2 cellular contexts compared by ENCODE assay signal in the genomic region with DNA sequence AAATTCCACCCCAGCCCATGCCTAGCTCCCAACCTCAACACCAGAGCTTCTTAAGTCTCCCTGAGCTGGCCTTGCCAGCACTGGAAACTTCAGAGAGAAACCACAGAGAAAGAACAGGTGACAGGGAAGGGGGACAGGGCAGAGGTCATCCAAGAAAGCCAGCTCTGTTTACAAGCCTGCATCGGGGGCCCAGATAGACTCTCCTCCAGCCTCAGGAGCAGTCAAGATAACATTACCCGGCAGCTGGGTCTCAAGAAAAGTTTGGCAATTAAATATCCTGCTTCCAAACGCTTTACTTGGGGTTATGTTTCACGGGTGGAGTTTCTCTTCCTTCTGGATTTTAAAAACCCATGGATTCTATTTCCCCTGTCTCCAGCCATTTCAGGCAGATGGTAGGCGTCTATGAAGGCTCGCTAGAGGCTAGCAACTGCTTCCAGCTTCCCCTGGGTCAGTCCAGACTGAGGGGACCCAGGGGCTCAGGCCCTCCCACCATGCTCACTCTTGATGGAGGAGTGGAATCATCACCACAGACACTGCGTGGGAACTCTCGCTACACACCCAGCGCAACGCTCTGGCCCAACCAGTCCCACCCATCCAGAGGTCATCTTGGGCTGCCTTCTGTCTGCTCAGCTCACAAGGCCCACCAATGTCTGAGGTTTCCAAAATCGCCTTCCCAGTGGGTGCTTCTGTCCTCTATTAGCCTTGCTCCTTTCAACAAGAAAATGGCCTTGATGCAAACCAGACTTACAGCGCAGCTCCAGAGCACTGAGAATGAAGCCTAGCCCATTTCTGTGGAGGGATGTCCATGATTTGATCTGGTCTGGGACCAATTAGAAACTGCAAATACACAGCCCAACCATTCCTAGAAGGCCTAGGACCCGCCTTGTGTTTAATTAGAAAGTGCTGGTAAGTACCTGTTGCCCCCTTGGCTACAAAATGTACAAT.
TF ChIP-seq lines count a peak whose summit lies in the region.

No MANE protein-coding gene starts in this region.

TF ChIP-seq in SK-N-SH treated with all-trans-retinoic acid at 6 μM for 48 hours, 23 proteins besides CTCF, POLR2A, EP300 and RAD21 (continued from another document):
- TF ChIP-seq, protein P1, sequence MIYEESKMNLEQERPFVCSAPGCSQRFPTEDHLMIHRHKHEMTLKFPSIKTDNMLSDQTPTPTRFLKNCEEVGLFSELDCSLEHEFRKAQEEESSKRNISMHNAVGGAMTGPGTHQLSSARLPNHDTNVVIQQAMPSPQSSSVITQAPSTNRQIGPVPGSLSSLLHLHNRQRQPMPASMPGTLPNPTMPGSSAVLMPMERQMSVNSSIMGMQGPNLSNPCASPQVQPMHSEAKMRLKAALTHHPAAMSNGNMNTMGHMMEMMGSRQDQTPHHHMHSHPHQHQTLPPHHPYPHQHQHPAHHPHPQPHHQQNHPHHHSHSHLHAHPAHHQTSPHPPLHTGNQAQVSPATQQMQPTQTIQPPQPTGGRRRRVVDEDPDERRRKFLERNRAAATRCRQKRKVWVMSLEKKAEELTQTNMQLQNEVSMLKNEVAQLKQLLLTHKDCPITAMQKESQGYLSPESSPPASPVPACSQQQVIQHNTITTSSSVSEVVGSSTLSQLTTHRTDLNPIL (CRISPR knock-in tag; IDR thresholded peaks at IDR 0.05; ENCODE audit: low read depth) = no peak
- TF ChIP-seq, protein P2, sequence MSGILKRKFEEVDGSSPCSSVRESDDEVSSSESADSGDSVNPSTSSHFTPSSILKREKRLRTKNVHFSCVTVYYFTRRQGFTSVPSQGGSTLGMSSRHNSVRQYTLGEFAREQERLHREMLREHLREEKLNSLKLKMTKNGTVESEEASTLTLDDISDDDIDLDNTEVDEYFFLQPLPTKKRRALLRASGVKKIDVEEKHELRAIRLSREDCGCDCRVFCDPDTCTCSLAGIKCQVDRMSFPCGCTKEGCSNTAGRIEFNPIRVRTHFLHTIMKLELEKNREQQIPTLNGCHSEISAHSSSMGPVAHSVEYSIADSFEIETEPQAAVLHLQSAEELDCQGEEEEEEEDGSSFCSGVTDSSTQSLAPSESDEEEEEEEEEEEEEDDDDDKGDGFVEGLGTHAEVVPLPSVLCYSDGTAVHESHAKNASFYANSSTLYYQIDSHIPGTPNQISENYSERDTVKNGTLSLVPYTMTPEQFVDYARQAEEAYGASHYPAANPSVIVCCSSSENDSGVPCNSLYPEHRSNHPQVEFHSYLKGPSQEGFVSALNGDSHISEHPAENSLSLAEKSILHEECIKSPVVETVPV (CRISPR knock-in tag; IDR thresholded peaks at IDR 0.05) = no peak
- TF ChIP-seq ARNTL (CRISPR knock-in tag; IDR thresholded peaks at IDR 0.05; ENCODE audit: borderline replicate concordance, low read depth) = no peak
- TF ChIP-seq OSR1 (CRISPR knock-in tag; IDR thresholded peaks at IDR 0.05) = no peak
- TF ChIP-seq, protein P3, sequence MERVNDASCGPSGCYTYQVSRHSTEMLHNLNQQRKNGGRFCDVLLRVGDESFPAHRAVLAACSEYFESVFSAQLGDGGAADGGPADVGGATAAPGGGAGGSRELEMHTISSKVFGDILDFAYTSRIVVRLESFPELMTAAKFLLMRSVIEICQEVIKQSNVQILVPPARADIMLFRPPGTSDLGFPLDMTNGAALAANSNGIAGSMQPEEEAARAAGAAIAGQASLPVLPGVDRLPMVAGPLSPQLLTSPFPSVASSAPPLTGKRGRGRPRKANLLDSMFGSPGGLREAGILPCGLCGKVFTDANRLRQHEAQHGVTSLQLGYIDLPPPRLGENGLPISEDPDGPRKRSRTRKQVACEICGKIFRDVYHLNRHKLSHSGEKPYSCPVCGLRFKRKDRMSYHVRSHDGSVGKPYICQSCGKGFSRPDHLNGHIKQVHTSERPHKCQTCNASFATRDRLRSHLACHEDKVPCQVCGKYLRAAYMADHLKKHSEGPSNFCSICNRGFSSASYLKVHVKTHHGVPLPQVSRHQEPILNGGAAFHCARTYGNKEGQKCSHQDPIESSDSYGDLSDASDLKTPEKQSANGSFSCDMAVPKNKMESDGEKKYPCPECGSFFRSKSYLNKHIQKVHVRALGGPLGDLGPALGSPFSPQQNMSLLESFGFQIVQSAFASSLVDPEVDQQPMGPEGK (CRISPR knock-in tag; IDR thresholded peaks at IDR 0.05; ENCODE audit: borderline replicate concordance) = no peak
- no peak for TF ChIP-seq ISL1 (CRISPR knock-in tag; IDR thresholded peaks at IDR 0.05)
- TF ChIP-seq ZNF565 (CRISPR knock-in tag; conservative IDR thresholded peaks at IDR 0.05; ENCODE audit: low read depth) = no peak
- no peak for TF ChIP-seq BACH2 (CRISPR knock-in tag; IDR thresholded peaks at IDR 0.05; ENCODE audit: borderline replicate concordance)

TF ChIP-seq in SK-N-SH, 30 proteins besides CTCF, POLR2A, EP300 and RAD21 (continued from another document):
- TF ChIP-seq, protein P4, sequence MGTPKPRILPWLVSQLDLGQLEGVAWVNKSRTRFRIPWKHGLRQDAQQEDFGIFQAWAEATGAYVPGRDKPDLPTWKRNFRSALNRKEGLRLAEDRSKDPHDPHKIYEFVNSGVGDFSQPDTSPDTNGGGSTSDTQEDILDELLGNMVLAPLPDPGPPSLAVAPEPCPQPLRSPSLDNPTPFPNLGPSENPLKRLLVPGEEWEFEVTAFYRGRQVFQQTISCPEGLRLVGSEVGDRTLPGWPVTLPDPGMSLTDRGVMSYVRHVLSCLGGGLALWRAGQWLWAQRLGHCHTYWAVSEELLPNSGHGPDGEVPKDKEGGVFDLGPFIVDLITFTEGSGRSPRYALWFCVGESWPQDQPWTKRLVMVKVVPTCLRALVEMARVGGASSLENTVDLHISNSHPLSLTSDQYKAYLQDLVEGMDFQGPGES (IDR thresholded peaks at IDR 0.05; ENCODE audit: low read depth, low read length) = no peak
- TF ChIP-seq FOSL2 (IDR thresholded peaks at IDR 0.05; ENCODE audit: borderline replicate concordance, low read depth) (no peak), SIN3A (IDR thresholded peaks at IDR 0.05; ENCODE audit: borderline replicate concordance, low read depth, low read length) (no peak), JUND (IDR thresholded peaks at IDR 0.05) (no peak), TCF12 (IDR thresholded peaks at IDR 0.05) (no peak), EZH2phosphoT487 (IDR thresholded peaks at IDR 0.05; ENCODE audit: borderline replicate concordance, low read depth) (no peak)
- TF ChIP-seq, protein P5, sequence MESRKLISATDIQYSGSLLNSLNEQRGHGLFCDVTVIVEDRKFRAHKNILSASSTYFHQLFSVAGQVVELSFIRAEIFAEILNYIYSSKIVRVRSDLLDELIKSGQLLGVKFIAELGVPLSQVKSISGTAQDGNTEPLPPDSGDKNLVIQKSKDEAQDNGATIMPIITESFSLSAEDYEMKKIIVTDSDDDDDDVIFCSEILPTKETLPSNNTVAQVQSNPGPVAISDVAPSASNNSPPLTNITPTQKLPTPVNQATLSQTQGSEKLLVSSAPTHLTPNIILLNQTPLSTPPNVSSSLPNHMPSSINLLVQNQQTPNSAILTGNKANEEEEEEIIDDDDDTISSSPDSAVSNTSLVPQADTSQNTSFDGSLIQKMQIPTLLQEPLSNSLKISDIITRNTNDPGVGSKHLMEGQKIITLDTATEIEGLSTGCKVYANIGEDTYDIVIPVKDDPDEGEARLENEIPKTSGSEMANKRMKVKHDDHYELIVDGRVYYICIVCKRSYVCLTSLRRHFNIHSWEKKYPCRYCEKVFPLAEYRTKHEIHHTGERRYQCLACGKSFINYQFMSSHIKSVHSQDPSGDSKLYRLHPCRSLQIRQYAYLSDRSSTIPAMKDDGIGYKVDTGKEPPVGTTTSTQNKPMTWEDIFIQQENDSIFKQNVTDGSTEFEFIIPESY (IDR thresholded peaks at IDR 0.05; ENCODE audit: borderline replicate concordance, low read depth) = no peak
